In genomic region chr1:102891868-102892625, GRCh38 we compare ENCODE assay signal across 15 cellular contexts.
A peak's percentile ranks its signal among the peaks of the same experiment; 100 is the strongest.
DNase-seq lines count a peak whose midpoint lies in the region; ATAC-seq and TF ChIP-seq lines count a peak whose summit lies in the region.
"Had no signal": no experiment of that assay in that cellular context is flagged by ENCODE, and none has a peak within 500 bp of the region (broad histone marks: within the 10 kb centered on the region; RNA-seq: fewer than 3 reads in every experiment).

No MANE protein-coding gene starts in this region.

- no peaks in the 10 kb centered on the region for H3K27me3 ChIP-seq in breast epithelium
- H3K27me3 ChIP-seq: left lung, spleen had no signal

- H3K9me3 Mint-ChIP-seq in MCF 10A (ENCODE audit: unreplicated experiment), result no peaks in the 10 kb centered on the region
- H3K9me3 Mint-ChIP-seq: neural crest cell had no signal

- no peak for ATAC-seq in GM19395 (IDR thresholded peaks at IDR 0.05; ENCODE audit: unreplicated experiment)
- ATAC-seq in HG02588 (IDR thresholded peaks at IDR 0.05; ENCODE audit: unreplicated experiment), result no peak
- ATAC-seq: activated CD8-positive, alpha-beta memory T cell treated with anti-CD3 and anti-CD28 coated beads, Interleukin-2, amount 10 ng/mL, durations not matched to agents 7 days and 5 days; left lung had no signal

- POLR2A ChIA-PET in MCF 10A (lab: Yijun Ruan, JAX), result no interaction called here

- in situ Hi-C loops in astrocyte of the cerebellum (cut with HindIII; ENCODE audit: low sequenced_read_pairs), result no loop called here

- no peak overlapping the region for H3K27ac Mint-ChIP-seq in MCF 10A (ENCODE audit: low read depth, unreplicated experiment)
- H3K27ac Mint-ChIP-seq: activated CD8-positive, alpha-beta memory T cell treated with anti-CD3 and anti-CD28 coated beads, Interleukin-2, amount 10 ng/mL, durations not matched to agents 7 days and 5 days had no signal

- H3K36me3 ChIP-seq in breast epithelium, result no peaks in the 10 kb centered on the region
- H3K36me3 ChIP-seq: left lung, spleen had no signal

- no peaks in the 10 kb centered on the region for H3K4me1 ChIP-seq in breast epithelium
- H3K4me1 ChIP-seq: left lung, spleen had no signal

- BruUV-seq in MCF 10A (replicated peaks; lab: Mats Ljungman, UMichigan), result no TSS peak

- no peaks in the 10 kb centered on the region for H3K4me1 Mint-ChIP-seq in MCF 10A (ENCODE audit: insufficient read depth, unreplicated experiment)
- H3K4me1 Mint-ChIP-seq: activated CD8-positive, alpha-beta memory T cell treated with anti-CD3 and anti-CD28 coated beads, Interleukin-2, amount 10 ng/mL, durations not matched to agents 7 days and 5 days; neural crest cell had no signal

- DNase-seq in MCF 10A (ENCODE audit: unreplicated experiment), result peak; percentile 10
- DNase-seq in breast epithelium (ENCODE audit: low spot score in 2 of 2), result no peak
- DNase-seq in astrocyte of the cerebellum (ENCODE audit: low read depth), result peak; percentile 26
- peak; percentile 33 for DNase-seq in glomerular endothelial cell (ENCODE audit: extremely low read depth, low read depth, low spot score)
- DNase-seq in lower leg skin (ENCODE audit: low spot score in 2 of 2), result no peak
- DNase-seq in NCI-H524 treated with DMSO at 0.1 percent for 48 hours (lab: John Stamatoyannopoulos, UW), result no peak
- DNase-seq: activated CD8-positive, alpha-beta memory T cell treated with anti-CD3 and anti-CD28 coated beads, Interleukin-2, amount 10 ng/mL, durations not matched to agents 7 days and 5 days; activated naive CD4-positive, alpha-beta T cell treated with anti-CD3 and anti-CD28 coated beads, Interleukin-2, amount 50 U/mL, for 16 hours; DMS53; left lung; spleen had no signal

- H3K9me3 ChIP-seq in breast epithelium, result no peaks in the 10 kb centered on the region
- H3K9me3 ChIP-seq: left lung, spleen had no signal

- H3K27me3 Mint-ChIP-seq in MCF 10A (ENCODE audit: insufficient read depth, unreplicated experiment), result no peaks in the 10 kb centered on the region
- H3K27me3 Mint-ChIP-seq: activated CD8-positive, alpha-beta memory T cell treated with anti-CD3 and anti-CD28 coated beads, Interleukin-2, amount 10 ng/mL, durations not matched to agents 7 days and 5 days had no signal

- H3K27ac ChIP-seq in breast epithelium, result no peak overlapping the region
- H3K27ac ChIP-seq: 22Rv1, left lung, spleen had no signal

- intact Hi-C loops in MCF 10A (cut with micrococcal nuclease), result no loop called here
- intact Hi-C loops in breast epithelium (cut with DNase I; ENCODE audit: low total_unique reads), result no loop called here
- intact Hi-C loops in lower leg skin (cut with DNase I; ENCODE audit: low total_unique reads), result no loop called here

- TF ChIP-seq CTCF in MCF 10A (IDR thresholded peaks at IDR 0.05; ENCODE audit: unreplicated experiment), result no peak
- no peak for TF ChIP-seq CTCF in breast epithelium (IDR thresholded peaks at IDR 0.05)
- TF ChIP-seq CTCF in astrocyte of the cerebellum (IDR thresholded peaks at IDR 0.05; ENCODE audit: low read depth, low read length, missing control alignments), result no peak
- TF ChIP-seq CTCF in lower leg skin (IDR thresholded peaks at IDR 0.05), result no peak

- H3K4me3 ChIP-seq in breast epithelium (no peak overlapping the region), astrocyte of the cerebellum (ENCODE audit: low read depth, low read length) (no peak overlapping the region), lower leg skin (ENCODE audit: low read depth, poor library complexity, severe bottlenecking) (no peak overlapping the region)
- H3K4me3 ChIP-seq: left lung, spleen had no signal

- CTCF ChIA-PET in MCF 10A (lab: Yijun Ruan, JAX), result no interaction called here

- H3K36me3 Mint-ChIP-seq in MCF 10A (ENCODE audit: insufficient read depth, unreplicated experiment), result no peaks in the 10 kb centered on the region
- H3K36me3 Mint-ChIP-seq: activated CD8-positive, alpha-beta memory T cell treated with anti-CD3 and anti-CD28 coated beads, Interleukin-2, amount 10 ng/mL, durations not matched to agents 7 days and 5 days had no signal

- 80 to 84% methylated on average over 4 of the region's 4 CpGs for WGBS in lower leg skin, 2 donors

- TF ChIP-seq POLR2A in breast epithelium (IDR thresholded peaks at IDR 0.05) (no peak), lower leg skin (IDR thresholded peaks at IDR 0.05) (no peak)

- H3K4me3 Mint-ChIP-seq in MCF 10A (ENCODE audit: unreplicated experiment), result no peak overlapping the region
- H3K4me3 Mint-ChIP-seq: activated CD8-positive, alpha-beta memory T cell treated with anti-CD3 and anti-CD28 coated beads, Interleukin-2, amount 10 ng/mL, durations not matched to agents 7 days and 5 days; neural crest cell had no signal

Comparison
In these comparisons a context has a peak if more than half of its experiments do, and no peak if none do; other contexts are left out.
1. DNase-seq: peak in MCF 10A (single experiment), astrocyte of the cerebellum (single experiment) and glomerular endothelial cell (single experiment); none in breast epithelium (0 of 2), lower leg skin (0 of 2) and NCI-H524 treated with DMSO at 0.1 percent for 48 hours (single experiment).